Comparison of ENCODE assay signal across 9 cellular contexts in the genomic region with DNA sequence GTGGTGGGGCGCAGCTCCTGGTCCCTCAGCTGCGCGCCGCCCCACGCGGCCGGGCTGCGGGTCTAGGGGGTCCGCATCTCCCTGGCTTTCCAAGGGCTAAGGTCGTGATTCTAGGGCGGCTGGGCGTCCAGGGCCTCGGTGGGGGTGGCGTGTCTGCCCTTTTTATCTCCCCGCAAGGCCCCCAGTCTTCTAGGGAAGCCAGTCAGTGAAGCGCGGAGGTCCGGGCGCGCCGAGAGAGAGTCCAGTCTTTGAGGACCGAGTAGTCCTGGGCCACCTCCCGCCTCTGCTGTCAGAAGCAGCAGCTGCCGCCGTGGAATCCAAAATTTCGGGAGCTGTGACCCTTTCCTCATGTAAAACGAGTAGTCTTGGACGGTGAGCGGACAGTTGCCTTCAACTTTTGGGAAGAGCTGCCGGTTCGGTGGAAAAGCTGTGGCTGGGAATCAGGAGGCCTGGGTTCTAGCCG. TPM values are rescaled to one million over a fixed set of nuclear protein-coding genes. Genes with fewer than 3 reads are reported as not detected.
DNase-seq lines count a peak whose midpoint lies in the region; ATAC-seq and TF ChIP-seq lines count a peak whose summit lies in the region.
"Not testable (repeated sequence)": the region's sequence is repeated elsewhere in the genome, so short reads cannot be mapped to it uniquely, and the experiment has no call there.
"Had no signal": no experiment of that assay in that cellular context is flagged by ENCODE, and none has a peak within 500 bp of the region (broad histone marks: within the 10 kb centered on the region; RNA-seq: fewer than 3 reads in every experiment).

No MANE protein-coding gene starts in this region.

- H3K9ac ChIP-seq in mucosa of stomach (ENCODE audit: low read length) = peak overlapping the region; percentile 98

- H3K9me3 ChIP-seq in mucosa of stomach (ENCODE audit: control insufficient read depth, low read length) = not testable (repeated sequence)

- not testable (repeated sequence) for H3K36me3 ChIP-seq in mucosa of stomach (ENCODE audit: control insufficient read depth, insufficient read depth, low read length)

- in situ Hi-C loops in SK-MEL-5 (cut with HindIII; ENCODE audit: low pct_unique_long_range_greater_than_20kb, low sequenced_read_pairs); astrocyte of the spinal cord (cut with HindIII; ENCODE audit: low sequenced_read_pairs): not testable (repeated sequence)

- H3K4me3 ChIP-seq in astrocyte of the spinal cord (ENCODE audit: low read depth, low read length) = peak overlapping the region; percentile 83
- H3K4me3 ChIP-seq in mucosa of stomach (ENCODE audit: low read length) = peak overlapping the region; percentile 77

- not testable (repeated sequence) for TF ChIP-seq CTCF in astrocyte of the spinal cord (IDR thresholded peaks at IDR 0.05; ENCODE audit: low read depth, low read length)

- peak; percentile 24 for ATAC-seq in GM21723 (IDR thresholded peaks at IDR 0.05; ENCODE audit: unreplicated experiment)
- ATAC-seq in HG03457 (IDR thresholded peaks at IDR 0.05; ENCODE audit: unreplicated experiment) = peak; percentile 18
- ATAC-seq in stimulated activated naive CD8-positive, alpha-beta T cell treated with anti-CD3 and anti-CD28 coated beads, Interleukin-15, Interleukin-2, amounts not matched to agents 100 U/mL and 50 U/mL, for 24 hours = peak; percentile 4

- DNase-seq in COLO668 (lab: John Stamatoyannopoulos, UW; ENCODE audit: unreplicated experiment) = peak; percentile 44
- DNase-seq in SK-MEL-5 (ENCODE audit: low read depth, low spot score) = peak; percentile 8
- DNase-seq in astrocyte of the spinal cord (ENCODE audit: low read depth, low spot score); stimulated activated naive CD8-positive, alpha-beta T cell treated with anti-CD3 and anti-CD28 coated beads, Interleukin-15, Interleukin-2, amounts not matched to agents 100 U/mL and 50 U/mL, for 24 hours: not testable (repeated sequence)
- DNase-seq in glomerular visceral epithelial cell (ENCODE audit: extremely low spot score) = peak; percentile 34

- not testable (repeated sequence) for H3K27me3 ChIP-seq in mucosa of stomach (ENCODE audit: control insufficient read depth, insufficient read depth, low read length)

- not testable (repeated sequence) for H3K4me1 ChIP-seq in mucosa of stomach (ENCODE audit: control insufficient read depth, insufficient read depth, low read length)

RNA-seq across cellular contexts. Expression of a gene that starts 40.2 kb away (rescaled TPM):
- total RNA-seq in SK-MEL-5 (2014; rRNA removed; shearing (Covaris generic)) = 11.3 and 12.8 TPM in 2 replicates
- 10.1 and 12.9 TPM in 2 replicates for polyA plus RNA-seq in SK-MEL-5 (2015; cell fraction: cytosol; rRNA removed)
- 14.0 and 18.3 TPM in 2 replicates for polyA plus RNA-seq in SK-MEL-5 (2015; cell fraction: nucleus; rRNA removed)

RNA-seq across cellular contexts. Expression of a gene that starts 46.1 kb away (rescaled TPM):
- not detected in 2 replicates for total RNA-seq in SK-MEL-5 (2014; rRNA removed; shearing (Covaris generic))
- polyA plus RNA-seq in SK-MEL-5 (2015; cell fraction: cytosol; rRNA removed) = 0.13 and 0.17 TPM in 2 replicates
- polyA plus RNA-seq in SK-MEL-5 (2015; cell fraction: nucleus; rRNA removed) = not detected in 2 replicates
- total RNA-seq: occipital lobe had no signal
